8 cellular contexts compared by ENCODE assay signal in the genomic region with DNA sequence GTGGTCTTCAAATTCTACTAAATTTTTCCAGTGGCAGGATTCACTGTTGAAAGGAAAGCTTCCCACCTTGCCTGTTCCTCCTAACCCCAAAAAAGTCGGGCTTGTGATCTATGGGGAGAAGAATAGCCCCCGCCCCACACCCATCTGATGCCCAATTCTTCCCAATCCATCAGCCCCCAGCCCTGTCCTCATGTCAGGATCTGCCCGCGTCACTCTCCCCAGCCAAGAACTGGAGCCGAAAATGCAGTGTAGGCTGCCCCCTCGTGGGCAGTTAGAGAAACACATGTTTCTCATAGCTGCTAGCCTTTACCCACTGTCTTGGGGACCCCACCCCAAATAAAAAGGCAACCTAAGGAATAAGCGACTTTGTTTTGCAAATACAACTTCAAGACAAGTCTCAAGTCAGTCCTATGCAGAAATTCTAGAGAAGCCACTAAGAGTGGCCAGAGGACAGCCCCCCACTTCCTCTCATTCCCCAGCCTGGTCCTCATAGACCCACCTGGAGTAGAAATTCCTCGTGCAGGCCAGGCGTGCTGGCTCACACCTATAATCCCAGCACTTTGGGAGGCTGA. TPM values are rescaled to one million over a fixed set of nuclear protein-coding genes. Genes with fewer than 3 reads are reported as not detected.
A peak's percentile ranks its signal among the peaks of the same experiment; 100 is the strongest.
DNase-seq lines count a peak whose midpoint lies in the region; ATAC-seq lines count a peak whose summit lies in the region.

No MANE protein-coding gene starts in this region.

- ATAC-seq in CD4-positive, CD25-positive, alpha-beta regulatory T cell (ENCODE audit: low read depth in 2 of 2): peak in 1 of 2 donors; percentile 52
- ATAC-seq in HG03442 (IDR thresholded peaks at IDR 0.05; ENCODE audit: unreplicated experiment) (no peak), GM18517 (IDR thresholded peaks at IDR 0.05; ENCODE audit: unreplicated experiment) (no peak)

- H3K27me3 Mint-ChIP-seq in CD4-positive, CD25-positive, alpha-beta regulatory T cell: peaks cover 32% of the 10 kb centered on the region

- no peak overlapping the region for H3K27ac ChIP-seq in CD4-positive, CD25-positive, alpha-beta regulatory T cell (ENCODE audit: insufficient read depth, low read length, poor library complexity, severe bottlenecking)

- H3K4me1 Mint-ChIP-seq in CD4-positive, CD25-positive, alpha-beta regulatory T cell: peaks cover 5 to 33% (median 12%) of the 10 kb centered on the region in 4 donors

- H3K27me3 ChIP-seq in CD4-positive, CD25-positive, alpha-beta regulatory T cell (ENCODE audit: control insufficient read depth, insufficient read depth, low read length): no peaks in the 10 kb centered on the region
- H3K27me3 ChIP-seq in H7 (ENCODE audit: control insufficient read depth, insufficient read depth, low read length): no peaks in the 10 kb centered on the region

- H3K9me3 Mint-ChIP-seq in CD4-positive, CD25-positive, alpha-beta regulatory T cell: no peaks in the 10 kb centered on the region

- H3K9me3 ChIP-seq in CD4-positive, CD25-positive, alpha-beta regulatory T cell (ENCODE audit: control insufficient read depth in 2 of 2, low read length in 2 of 2): no peaks in the 10 kb centered on the region

- H3K27ac Mint-ChIP-seq in CD4-positive, CD25-positive, alpha-beta regulatory T cell: peak overlapping the region in 2 of 3 donors; percentile 34 to 67

- H3K36me3 Mint-ChIP-seq in CD4-positive, CD25-positive, alpha-beta regulatory T cell: no peaks in the 10 kb centered on the region

- no peaks in the 10 kb centered on the region for H3K36me3 ChIP-seq in CD4-positive, CD25-positive, alpha-beta regulatory T cell (ENCODE audit: control insufficient read depth, insufficient read depth, low read length)
- no peaks in the 10 kb centered on the region for H3K36me3 ChIP-seq in H7 (replicated peaks; ENCODE audit: control insufficient read depth, insufficient read depth, low read length)

- peaks cover 24% of the 10 kb centered on the region for H3K4me1 ChIP-seq in CD4-positive, CD25-positive, alpha-beta regulatory T cell (ENCODE audit: control insufficient read depth, insufficient read depth, low read length, poor library complexity, severe bottlenecking)

- H3K4me3 ChIP-seq in CD4-positive, CD25-positive, alpha-beta regulatory T cell (ENCODE audit: low read depth, low read length): no peak overlapping the region
- no peak overlapping the region for H3K4me3 ChIP-seq in H7 (ENCODE audit: insufficient read depth, low read depth, low read length)

- peak overlapping the region in 1 of 4 donors; percentile 1 for H3K4me3 Mint-ChIP-seq in CD4-positive, CD25-positive, alpha-beta regulatory T cell

- peak; percentile 54 to 64 (median 62) for DNase-seq in CD4-positive, CD25-positive, alpha-beta regulatory T cell
- DNase-seq in H7 (peak; percentile 91), NOMO-1 treated with DMSO at 0.1 percent for 48 hours (lab: John Stamatoyannopoulos, UW; ENCODE audit: unreplicated experiment) (peak; percentile 46), fibroblast of the conjunctiva (ENCODE audit: low read depth) (peak; percentile 24), nucleus accumbens (lab: John Stamatoyannopoulos, UW) (peak in 42 of 56 donors; percentile 12 to 78 (median 39))
- DNase-seq in activated T-cell treated with anti-CD3 and anti-CD28 coated beads, Interleukin-2, amount 50 U/mL, for 48 hours: peak; percentile 69 to 75

RNA-seq across cellular contexts. Expression of a gene that starts 13.0 kb away (rescaled TPM):
- 257 TPM for total RNA-seq in CD4-positive, CD25-positive, alpha-beta regulatory T cell
- polyA plus RNA-seq in CD4-positive, CD25-positive, alpha-beta regulatory T cell: 100 to 1,000 TPM; 131 to 151 (median 141) TPM
- 31.8 and 34.8 TPM in 2 replicates for total RNA-seq in H7 (2014; rRNA removed; shearing (Covaris generic))

RNA-seq across cellular contexts. Expression of a gene that starts 20.2 kb away (rescaled TPM):
- total RNA-seq in CD4-positive, CD25-positive, alpha-beta regulatory T cell: not detected
- not detected for polyA plus RNA-seq in CD4-positive, CD25-positive, alpha-beta regulatory T cell
- not detected in 2 replicates for total RNA-seq in H7 (2014; rRNA removed; shearing (Covaris generic))

RNA-seq across cellular contexts. Expression of a gene that starts 43.5 kb away (rescaled TPM):
- total RNA-seq in CD4-positive, CD25-positive, alpha-beta regulatory T cell: not detected
- not detected for polyA plus RNA-seq in CD4-positive, CD25-positive, alpha-beta regulatory T cell
- total RNA-seq in H7 (2014; rRNA removed; shearing (Covaris generic)): 0.45 and 0.78 TPM in 2 replicates

RNA-seq across cellular contexts. Expression of a gene that starts 43.8 kb away (rescaled TPM):
- not detected for total RNA-seq in CD4-positive, CD25-positive, alpha-beta regulatory T cell
- not detected for polyA plus RNA-seq in CD4-positive, CD25-positive, alpha-beta regulatory T cell
- not detected in 2 replicates for total RNA-seq in H7 (2014; rRNA removed; shearing (Covaris generic))

RNA-seq across cellular contexts. Expression of a gene that starts 57.6 kb away (rescaled TPM):
- 0.35 TPM for total RNA-seq in CD4-positive, CD25-positive, alpha-beta regulatory T cell
- polyA plus RNA-seq in CD4-positive, CD25-positive, alpha-beta regulatory T cell: not detected
- 0.03 TPM in 1 of 2 replicates, not detected in the other for total RNA-seq in H7 (2014; rRNA removed; shearing (Covaris generic))

Comparison
In these comparisons a context has a peak if more than half of its experiments do, and no peak if none do; other contexts are left out.
1. DNase-seq: peak in every context shown above with its lines; median percentile 91 in H7; 72 in activated T-cell treated with anti-CD3 and anti-CD28 coated beads, Interleukin-2, amount 50 U/mL, for 48 hours; 62 in CD4-positive, CD25-positive, alpha-beta regulatory T cell; 46 in NOMO-1 treated with DMSO at 0.1 percent for 48 hours; 39 in nucleus accumbens; 24 in fibroblast of the conjunctiva.